Comparison of ENCODE assay signal across 13 cellular contexts in the genomic region with DNA sequence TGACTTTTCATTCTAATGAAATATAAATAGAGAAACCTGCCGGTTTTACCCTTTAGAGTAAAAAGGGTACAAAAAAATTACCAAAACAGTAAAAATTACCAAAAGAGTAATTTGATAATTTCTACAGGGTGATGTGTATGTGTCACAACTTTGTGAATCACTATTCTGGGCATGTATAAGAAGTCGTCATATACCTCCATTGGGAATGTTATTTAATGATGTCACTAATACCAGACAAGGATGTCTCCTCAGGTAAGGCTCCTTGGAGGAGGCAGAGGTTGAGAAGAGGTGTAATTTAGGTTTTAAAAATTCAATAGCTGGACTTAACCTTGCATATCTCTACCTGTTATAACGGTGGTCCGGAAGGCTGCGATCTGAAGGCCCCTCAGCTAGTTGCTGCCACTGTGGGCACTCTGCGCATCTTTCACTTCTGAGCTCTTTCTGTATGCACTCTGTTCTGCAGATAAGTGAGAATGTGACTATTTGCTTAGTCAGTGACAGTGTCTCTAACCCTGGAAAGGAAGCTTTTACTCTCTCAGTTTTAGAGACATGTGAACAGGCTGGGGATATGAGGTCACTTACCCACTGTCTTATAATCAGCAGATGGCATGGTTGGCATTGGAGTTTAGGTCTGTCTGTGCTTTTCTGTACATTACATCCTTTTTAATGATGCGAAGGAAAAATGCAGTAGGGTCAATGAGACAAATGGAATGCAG. TPM values are rescaled to one million over a fixed set of nuclear protein-coding genes. Genes with fewer than 3 reads are reported as not detected.
DNase-seq lines count a peak whose midpoint lies in the region; ATAC-seq, FAIRE-seq and TF ChIP-seq lines count a peak whose summit lies in the region.
"Had no signal": no experiment of that assay in that cellular context is flagged by ENCODE, and none has a peak within 500 bp of the region (broad histone marks: within the 10 kb centered on the region; RNA-seq: fewer than 3 reads in every experiment).

No MANE protein-coding gene starts in this region.

- H3K9me3 Mint-ChIP-seq in IgD-negative memory B cell: peaks cover 0 to 5% (median 0%) of the 10 kb centered on the region in 3 donors
- H3K9me3 Mint-ChIP-seq in nephron: peaks cover 3% of the 10 kb centered on the region

- DNase-seq in DMS 273 (lab: John Stamatoyannopoulos, UW; ENCODE audit: unreplicated experiment): peak; percentile 15
- no peak for DNase-seq in DMS 273 treated with DMSO at 0.1 percent for 48 hours (lab: John Stamatoyannopoulos, UW)
- no peak for DNase-seq in K562 (ENCODE audit: extremely low read depth in 1 of 4, low spot score in 3 of 4)
- no peak for DNase-seq in HUDEP-2 (lab: John Stamatoyannopoulos, UW; ENCODE audit: unreplicated experiment in 76 of 76)
- DNase-seq in GM10248 (ENCODE audit: extremely low spot score): no peak
- DNase-seq: cortex of kidney, NCI-H1694 treated with DMSO at 0.1 percent for 48 hours, T1000 had no signal

- TF ChIP-seq CTCF in K562 (IDR thresholded peaks at IDR 0.05 in 2 of 3, conservative IDR thresholded peaks at IDR 0.05 in 1 of 3; ENCODE audit: insufficient read depth in 2 of 3, low read depth in 1 of 3, low read length in 3 of 3) (no peak), nephron (IDR thresholded peaks at IDR 0.05; ENCODE audit: unreplicated experiment in 3 of 3) (no peak), GM10248 (IDR thresholded peaks at IDR 0.05; ENCODE audit: control extremely low read depth, extremely low read depth, low read depth, missing control alignments) (no peak)

- TF ChIP-seq POLR2A in K562 (conservative IDR thresholded peaks at IDR 0.05): no peak

- no TSS peak for BruUV-seq in K562 (replicated peaks; lab: Mats Ljungman, UMichigan)

- no peak overlapping the region for H3K4me3 ChIP-seq in K562

- peak overlapping the region; percentile 85 for H2AFZ ChIP-seq in K562 (ENCODE audit: low read depth, low read length)

- no peaks in the 10 kb centered on the region for H4K20me1 ChIP-seq in K562 (replicated peaks; ENCODE audit: control insufficient read depth, insufficient read depth, low read length)

- TF ChIP-seq RAD21 in K562 (CRISPR knock-in tag; conservative IDR thresholded peaks at IDR 0.05 in 1 of 2, IDR thresholded peaks at IDR 0.05 in 1 of 2): no peak

- no peak overlapping the region; a peak in 1 of 4 replicates for H3K9ac ChIP-seq in K562 (ENCODE audit: insufficient read depth in 1 of 2, low read depth in 2 of 2, low read length in 2 of 2)
- H3K9ac ChIP-seq: parathyroid adenoma had no signal

- no peaks in the 10 kb centered on the region for H3K27me3 ChIP-seq in K562 (ENCODE audit: control insufficient read depth in 2 of 2, insufficient read depth in 2 of 2, low read length in 2 of 2)

- H3K27ac Mint-ChIP-seq in IgD-negative memory B cell: peak overlapping the region in 1 of 3 donors; percentile 83
- H3K27ac Mint-ChIP-seq in nephron: no peak overlapping the region

- peaks cover 33% of the 10 kb centered on the region for H3K79me2 ChIP-seq in K562 (ENCODE audit: control insufficient read depth, insufficient read depth, low read length)
- H3K79me2 ChIP-seq: parathyroid adenoma had no signal

- 90% methylated on average over 7 of the region's 7 CpGs for WGBS in K562 (ENCODE audit: insufficient coverage, low coverage, missing lambda C conversion rate)

- POLR2A ChIA-PET in K562 (lab: Yijun Ruan, JAX) (no interaction called here), GM10248 (lab: Yijun Ruan, JAX) (no interaction called here)

- H3K36me3 ChIP-seq in K562 (ENCODE audit: control insufficient read depth, insufficient read depth, low read length): peaks cover 6% of the 10 kb centered on the region; the same call in 1 of the 3 replicates

- H3K27me3 Mint-ChIP-seq in IgD-negative memory B cell (peaks cover 27% of the 10 kb centered on the region), nephron (ENCODE audit: low read depth) (peaks cover 55% of the 10 kb centered on the region)

- peak overlapping the region in 3 of 4 donors; percentile 80 to 93 (median 92) for H3K4me3 Mint-ChIP-seq in IgD-negative memory B cell
- peak overlapping the region; percentile 72 to 87 (median 74) for H3K4me3 Mint-ChIP-seq in nephron

- no peak overlapping the region for H3K27ac ChIP-seq in K562 (ENCODE audit: extremely low read depth, low read depth, low read length)
- H3K27ac ChIP-seq: parathyroid adenoma had no signal

- no peak overlapping the region for H3K4me2 ChIP-seq in K562 (ENCODE audit: insufficient read depth, low read length)

- H3K9me1 ChIP-seq in K562 (ENCODE audit: control insufficient read depth, insufficient read depth, low read length): no peaks in the 10 kb centered on the region

- peaks cover 7 to 25% of the 10 kb centered on the region in 2 experiments; a peak in 4 of 5 replicates for H3K4me1 ChIP-seq in K562 (replicated peaks in 1 of 2; ENCODE audit: control insufficient read depth in 2 of 2, insufficient read depth in 2 of 2, low read length in 2 of 2)
- H3K4me1 ChIP-seq: parathyroid adenoma had no signal

- TF ChIP-seq EP300 in K562 (IDR thresholded peaks at IDR 0.05; ENCODE audit: low read length): no peak

- in situ Hi-C loops in K562 (cut with MboI): no loop called here

- no peak for FAIRE-seq in K562 (lab: Jason Lieb, UNC)

- H3K36me3 Mint-ChIP-seq in IgD-negative memory B cell (no peaks in the 10 kb centered on the region), nephron (ENCODE audit: low read depth) (no peaks in the 10 kb centered on the region)

- CTCF ChIA-PET in K562 (lab: Yijun Ruan, JAX; ENCODE audit: low intra/inter-chr PET ratio) (no interaction called here), GM10248 (lab: Yijun Ruan, JAX) (no interaction called here)

- H3K9me3 ChIP-seq in K562 (replicated peaks; ENCODE audit: control insufficient read depth, insufficient read depth, low read depth, low read length): peaks cover 2% of the 10 kb centered on the region; the same call in 1 of the 2 replicates

- intact Hi-C loops in K562 (cut with micrococcal nuclease): no loop called here

- ATAC-seq in K562: no peak
- no peak for ATAC-seq in GM19351 (IDR thresholded peaks at IDR 0.05; ENCODE audit: unreplicated experiment)

- H3K4me1 Mint-ChIP-seq in IgD-negative memory B cell: peaks cover 17 to 31% (median 22%) of the 10 kb centered on the region in 3 donors
- peaks cover 22% of the 10 kb centered on the region for H3K4me1 Mint-ChIP-seq in nephron

TF ChIP-seq in K562, 482 proteins besides CTCF, POLR2A, EP300 and RAD21:
- TF ChIP-seq HDGF (IDR thresholded peaks at IDR 0.05) (no peak), PTBP1 (IDR thresholded peaks at IDR 0.05; ENCODE audit: low read depth, low read length) (no peak), RAD51 (IDR thresholded peaks at IDR 0.05; ENCODE audit: borderline replicate concordance, low read depth) (no peak)
- TF ChIP-seq, protein P1, sequence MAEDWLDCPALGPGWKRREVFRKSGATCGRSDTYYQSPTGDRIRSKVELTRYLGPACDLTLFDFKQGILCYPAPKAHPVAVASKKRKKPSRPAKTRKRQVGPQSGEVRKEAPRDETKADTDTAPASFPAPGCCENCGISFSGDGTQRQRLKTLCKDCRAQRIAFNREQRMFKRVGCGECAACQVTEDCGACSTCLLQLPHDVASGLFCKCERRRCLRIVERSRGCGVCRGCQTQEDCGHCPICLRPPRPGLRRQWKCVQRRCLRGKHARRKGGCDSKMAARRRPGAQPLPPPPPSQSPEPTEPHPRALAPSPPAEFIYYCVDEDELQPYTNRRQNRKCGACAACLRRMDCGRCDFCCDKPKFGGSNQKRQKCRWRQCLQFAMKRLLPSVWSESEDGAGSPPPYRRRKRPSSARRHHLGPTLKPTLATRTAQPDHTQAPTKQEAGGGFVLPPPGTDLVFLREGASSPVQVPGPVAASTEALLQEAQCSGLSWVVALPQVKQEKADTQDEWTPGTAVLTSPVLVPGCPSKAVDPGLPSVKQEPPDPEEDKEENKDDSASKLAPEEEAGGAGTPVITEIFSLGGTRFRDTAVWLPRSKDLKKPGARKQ (CRISPR knock-in tag; IDR thresholded peaks at IDR 0.05): no peak

RNA-seq across cellular contexts. Expression of gene NCR3LG1, which starts 1.0 kb away (rescaled TPM):
- not detected for polyA plus RNA-seq in IgD-negative memory B cell
- 39.2 and 56.4 TPM in 2 replicates for total RNA-seq in K562 (2011; cell fraction: chromatin; rRNA removed; ENCODE audit: low replicate concordance)
- total RNA-seq in K562 (2011; cell fraction: nucleolus; rRNA removed): 30.5 and 32.8 TPM in 2 replicates
- total RNA-seq in K562 (2011; cell fraction: nucleoplasm; rRNA removed): 52.4 and 80.8 TPM in 2 replicates
- total RNA-seq in K562 (2014; rRNA removed): 23.7 and 28.4 TPM in 2 replicates
- total RNA-seq in K562 (2014; rRNA removed; fragmentation: Illumina TruSeq; extraction: Trizol): 39.8 and 45.1 TPM in 2 replicates
- 36.2 and 38.1 TPM in 2 replicates for total RNA-seq in K562 (2015; rRNA removed; fragmentation: Illumina TruSeq; extraction: Trizol)
- total RNA-seq in K562 (2021): 31.5 and 32.4 TPM in 2 replicates
- polyA plus RNA-seq in K562 (2011; rRNA removed): 21.5 and 25.1 TPM in 2 replicates
- polyA plus RNA-seq in K562 (2011; cell fraction: cytosol; rRNA removed): 10.8 and 15.1 TPM in 2 replicates
- polyA plus RNA-seq in K562 (2011; cell fraction: nucleus; rRNA removed): 19.9 and 26.2 TPM in 2 replicates
- 8.6 and 13.8 TPM in 2 replicates for polyA plus RNA-seq in K562 (2012)
- polyA plus RNA-seq in K562 (2014; fragmentation: Illumina TruSeq; extraction: Trizol): 30.8 and 33.8 TPM in 2 replicates
- polyA plus RNA-seq in K562 (2014; fragmentation: Nextera tagmentation; extraction: Ambion mirVana): 1 to 10 TPM; 4.1 to 6.6 TPM
- 13.8 and 17.3 TPM in 2 replicates for polyA plus RNA-seq in K562 (2014; rRNA removed)
- 59.3 and 62.8 TPM in 2 replicates for polyA minus RNA-seq in K562 (2011; rRNA and poly(A)+ RNA removed)
- 33.5 and 36.6 TPM in 2 replicates for polyA minus RNA-seq in K562 (2011; cell fraction: cytosol; rRNA and poly(A)+ RNA removed)
- polyA minus RNA-seq in K562 (2011; cell fraction: nucleus; rRNA and poly(A)+ RNA removed): 14.7 and 24.0 TPM in 2 replicates

RNA-seq across cellular contexts. Expression of gene KCNJ11, which starts 37.8 kb away (rescaled TPM):
- polyA plus RNA-seq in IgD-negative memory B cell: 0.80 TPM
- total RNA-seq in K562 (2011; cell fraction: chromatin; rRNA removed; ENCODE audit: low replicate concordance): 2.1 and 9.1 TPM in 2 replicates
- 11.7 and 13.2 TPM in 2 replicates for total RNA-seq in K562 (2011; cell fraction: nucleolus; rRNA removed)
- 5.3 and 6.8 TPM in 2 replicates for total RNA-seq in K562 (2011; cell fraction: nucleoplasm; rRNA removed)
- total RNA-seq in K562 (2014; rRNA removed): 1.6 and 2.7 TPM in 2 replicates
- total RNA-seq in K562 (2014; rRNA removed; fragmentation: Illumina TruSeq; extraction: Trizol): 0.41 and 0.62 TPM in 2 replicates
- 0.54 and 0.60 TPM in 2 replicates for total RNA-seq in K562 (2015; rRNA removed; fragmentation: Illumina TruSeq; extraction: Trizol)
- total RNA-seq in K562 (2021): 3.3 and 3.7 TPM in 2 replicates
- 0.85 and 1.8 TPM in 2 replicates for polyA plus RNA-seq in K562 (2011; rRNA removed)
- polyA plus RNA-seq in K562 (2011; cell fraction: cytosol; rRNA removed): 1.7 and 2.6 TPM in 2 replicates
- polyA plus RNA-seq in K562 (2011; cell fraction: nucleus; rRNA removed): 2.1 and 2.6 TPM in 2 replicates
- polyA plus RNA-seq in K562 (2012): 1.5 and 4.7 TPM in 2 replicates
- 1.4 and 3.1 TPM in 2 replicates for polyA plus RNA-seq in K562 (2014; fragmentation: Illumina TruSeq; extraction: Trizol)
- not detected for polyA plus RNA-seq in K562 (2014; fragmentation: Nextera tagmentation; extraction: Ambion mirVana)
- polyA plus RNA-seq in K562 (2014; rRNA removed): 0.86 and 2.7 TPM in 2 replicates
- polyA minus RNA-seq in K562 (2011; rRNA and poly(A)+ RNA removed): 1.2 and 2.7 TPM in 2 replicates
- 5.3 and 5.6 TPM in 2 replicates for polyA minus RNA-seq in K562 (2011; cell fraction: cytosol; rRNA and poly(A)+ RNA removed)
- polyA minus RNA-seq in K562 (2011; cell fraction: nucleus; rRNA and poly(A)+ RNA removed): 2.1 and 3.0 TPM in 2 replicates
- total RNA-seq: Daoy had no signal
